ENCODE assay signal across 8 cellular contexts in the genomic region with DNA sequence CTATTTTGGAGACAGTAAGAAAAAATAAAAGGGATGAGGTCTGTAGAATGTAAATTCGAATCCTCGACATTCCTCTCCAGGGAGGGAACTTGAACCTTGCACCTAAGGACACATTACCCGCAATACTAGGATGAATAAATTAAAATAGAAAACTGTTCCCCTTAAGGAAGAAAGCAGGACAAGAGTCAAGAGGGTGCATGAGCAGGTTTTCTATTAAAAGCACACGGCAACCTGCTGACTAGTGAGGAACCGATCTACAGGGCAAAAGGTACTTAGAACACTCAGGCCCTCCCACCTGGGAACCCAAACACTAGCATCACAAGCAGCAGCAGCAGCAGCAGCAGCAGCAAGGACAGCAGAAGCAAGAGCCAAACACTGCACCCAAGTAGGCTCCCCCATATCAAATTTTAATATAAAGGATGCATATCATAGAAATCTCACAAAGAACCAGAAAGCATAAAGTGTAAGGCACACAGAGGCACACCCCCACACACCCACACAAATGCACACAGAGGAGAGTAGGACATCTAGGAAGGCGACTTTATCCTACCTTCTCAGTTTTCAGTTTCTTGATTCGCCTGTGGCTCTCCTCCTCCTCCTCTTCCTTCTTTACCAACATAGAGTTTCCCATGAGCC. TPM values are rescaled to one million over a fixed set of nuclear protein-coding genes. Genes with fewer than 3 reads are reported as not detected.
DNase-seq lines count a peak whose midpoint lies in the region; ATAC-seq and TF ChIP-seq lines count a peak whose summit lies in the region.

No MANE protein-coding gene starts in this region.

- H3K27me3 ChIP-seq in BE2C: no peaks in the 10 kb centered on the region
- no peaks in the 10 kb centered on the region for H3K27me3 ChIP-seq in IMR-90 (ENCODE audit: control insufficient read depth, insufficient read depth, low read length)
- H3K27me3 ChIP-seq in colonic mucosa: no peaks in the 10 kb centered on the region
- peaks cover 51% of the 10 kb centered on the region for H3K27me3 ChIP-seq in mononuclear cell (ENCODE audit: insufficient read depth, low read length)
- H3K27me3 ChIP-seq in MM.1S (replicated peaks; ENCODE audit: insufficient read depth, low read length): no peaks in the 10 kb centered on the region

- in situ Hi-C loops in IMR-90 (cut with MboI; ENCODE audit: low sequenced_read_pairs): loop anchor here (10.0 kb wide), 3 partner anchors 289 to 741 kb away; no protein-coding TSS in a partner anchor

- H3K9me1 ChIP-seq in IMR-90 (ENCODE audit: insufficient read depth, low read length): no peaks in the 10 kb centered on the region

- no peak for TF ChIP-seq POLR2A in IMR-90 (IDR thresholded peaks at IDR 0.05; ENCODE audit: low read depth, low read length)

- peak overlapping the region; percentile 90 for H2BK120ac ChIP-seq in IMR-90 (ENCODE audit: low read depth, low read length)

- intact Hi-C loops in IMR-90 (cut with micrococcal nuclease): loop anchor here (2.0 to 10.0 kb wide), 7 partner anchors 91 to 806 kb away; no protein-coding TSS in a partner anchor
- intact Hi-C loops in colonic mucosa (cut with DNase I): loop anchor here (5.0 kb wide), 1 partner anchor 81 kb away; no protein-coding TSS in a partner anchor

- 0 out of 2 replicates have a peak, but pooled peaks cover 10% of the 10 kb centered on the region for H3F3A ChIP-seq in MM.1S (ENCODE audit: insufficient read depth, low read length)

- peak overlapping the region; percentile 67; the same call in 1 of the 2 replicates for H2AK5ac ChIP-seq in IMR-90 (ENCODE audit: low read depth, low read length)

- WGBS in IMR-90 (ENCODE audit: extremely low coverage in 2 of 2, insufficient read length in 1 of 2), 2 experiments: no CpG with 5 or more reads among the region's 7 CpGs

- H3K4me2 ChIP-seq in IMR-90 (ENCODE audit: low read depth, low read length) (peak overlapping the region; percentile 79), MM.1S (ENCODE audit: low read depth, low read length) (no peak overlapping the region)

- H3K79me1 ChIP-seq in IMR-90 (ENCODE audit: low read depth in 1 of 2, low read length in 2 of 2): peaks cover 13 to 44% of the 10 kb centered on the region in 2 experiments; a peak in 3 of 4 replicates

- peaks cover 8% of the 10 kb centered on the region for H3K4me1 ChIP-seq in BE2C
- H3K4me1 ChIP-seq in IMR-90 (ENCODE audit: control insufficient read depth, insufficient read depth, low read length): peaks cover 3% of the 10 kb centered on the region
- H3K4me1 ChIP-seq in colonic mucosa: no peaks in the 10 kb centered on the region
- H3K4me1 ChIP-seq in mononuclear cell (ENCODE audit: insufficient read depth, low read length): peaks cover 45% of the 10 kb centered on the region
- H3K4me1 ChIP-seq in MM.1S (ENCODE audit: low read length): no peaks in the 10 kb centered on the region

- H4K20me1 ChIP-seq in IMR-90 (ENCODE audit: insufficient read depth, low read length): peaks cover 6% of the 10 kb centered on the region; the same call in 1 of the 2 replicates
- no peaks in the 10 kb centered on the region for H4K20me1 ChIP-seq in MM.1S (ENCODE audit: insufficient read depth, low read length)

- dilution Hi-C loops in IMR-90 (cut with HindIII; ENCODE audit: low sequenced_read_pairs, unreplicated experiment): no loop called here

- peak overlapping the region; percentile 16; the same call in 2 of the 3 replicates for H2BK15ac ChIP-seq in IMR-90 (ENCODE audit: low read depth, low read length)

- no peak for DNase-seq in BE2C
- DNase-seq in IMR-90: no peak
- DNase-seq in colonic mucosa: peak; percentile 56
- DNase-seq in 8988T: no peak
- DNase-seq in MM.1S: no peak

- peak overlapping the region; percentile 80 for H2AK9ac ChIP-seq in IMR-90 (replicated peaks; ENCODE audit: low read depth, low read length, poor library complexity)

- no peaks in the 10 kb centered on the region for H3K9me3 ChIP-seq in BE2C
- no peaks in the 10 kb centered on the region for H3K9me3 ChIP-seq in IMR-90 (ENCODE audit: control insufficient read depth, insufficient read depth, low read length)
- H3K9me3 ChIP-seq in colonic mucosa: no peaks in the 10 kb centered on the region
- no peaks in the 10 kb centered on the region for H3K9me3 ChIP-seq in mononuclear cell (ENCODE audit: low read depth, low read length)
- no peaks in the 10 kb centered on the region for H3K9me3 ChIP-seq in MM.1S (replicated peaks; ENCODE audit: insufficient read depth, low read length)

- H3K4ac ChIP-seq in IMR-90 (ENCODE audit: low read depth, low read length): peak overlapping the region; percentile 83

- H3K27ac ChIP-seq in IMR-90 (ENCODE audit: insufficient read depth, low read length) (peak overlapping the region; percentile 81), colonic mucosa (peak overlapping the region; percentile 94), MM.1S (ENCODE audit: low read length) (no peak overlapping the region)

- POLR2A ChIA-PET in IMR-90 (lab: Charles Lee; ENCODE audit: unreplicated experiment): interaction anchor here (0.6 kb wide), 1 partner anchor 85 kb away, joined by 3 read pairs; no protein-coding TSS in a partner anchor

- H3K23ac ChIP-seq in IMR-90 (ENCODE audit: low read depth, low read length): peak overlapping the region; percentile 93

- H4K91ac ChIP-seq in IMR-90 (ENCODE audit: insufficient read depth, low read depth, low read length): peak overlapping the region; percentile 80

- H3K56ac ChIP-seq in IMR-90 (ENCODE audit: extremely low read depth, insufficient read depth, low read length): peak overlapping the region; percentile 97

- peak overlapping the region; percentile 95 for H3K9ac ChIP-seq in IMR-90 (ENCODE audit: low read depth, low read length)
- H3K9ac ChIP-seq in colonic mucosa (ENCODE audit: low read depth in 2 of 2, low read length in 2 of 2): peak overlapping the region; percentile 89 to 95
- no peak overlapping the region for H3K9ac ChIP-seq in MM.1S (ENCODE audit: low read length)

- H4K5ac ChIP-seq in IMR-90 (ENCODE audit: low read depth, low read length): peak overlapping the region; percentile 65

- no peak for ATAC-seq in IMR-90 (ENCODE audit: low read depth)
- ATAC-seq in HG03342 (IDR thresholded peaks at IDR 0.05; ENCODE audit: unreplicated experiment): no peak
- no peak for ATAC-seq in HG02571 (IDR thresholded peaks at IDR 0.05; ENCODE audit: unreplicated experiment)

- H3K14ac ChIP-seq in IMR-90 (replicated peaks; ENCODE audit: low read depth, low read length): peak overlapping the region; percentile 83

- peak overlapping the region; percentile 26 to 82 for H4K8ac ChIP-seq in IMR-90 (ENCODE audit: low read depth in 2 of 2, low read length in 2 of 2)

- peak overlapping the region; percentile 84 for H2AFZ ChIP-seq in IMR-90 (replicated peaks; ENCODE audit: low read length, poor library complexity)
- no peak overlapping the region for H2AFZ ChIP-seq in MM.1S (ENCODE audit: low read length)

- peak overlapping the region; percentile 87 for H2BK20ac ChIP-seq in IMR-90 (ENCODE audit: low read depth, low read length)

- no peaks in the 10 kb centered on the region for H3K36me3 ChIP-seq in BE2C
- peaks cover 2% of the 10 kb centered on the region; the same call in 1 of the 2 replicates for H3K36me3 ChIP-seq in IMR-90 (ENCODE audit: control insufficient read depth, insufficient read depth, low read length)
- no peaks in the 10 kb centered on the region for H3K36me3 ChIP-seq in colonic mucosa
- no peaks in the 10 kb centered on the region for H3K36me3 ChIP-seq in MM.1S (replicated peaks; ENCODE audit: insufficient read depth, low read length)

- no peaks in the 10 kb centered on the region for H3K79me2 ChIP-seq in MM.1S (ENCODE audit: low read length)

- CTCF ChIA-PET in IMR-90 (lab: Yijun Ruan, JAX): no interaction called here

- no peaks in the 10 kb centered on the region for H3K9me2 ChIP-seq in MM.1S (replicated peaks; ENCODE audit: insufficient read depth, low read length)

- H3K4me3 ChIP-seq in BE2C (ENCODE audit: low read depth, low read length) (peak overlapping the region; percentile 78), IMR-90 (ENCODE audit: insufficient read depth, low read depth, low read length) (peak overlapping the region; percentile 67), colonic mucosa (peak overlapping the region; percentile 52), mononuclear cell (ENCODE audit: low read length) (peak overlapping the region; percentile 16), MM.1S (ENCODE audit: low read length) (no peak overlapping the region)

- peak overlapping the region; percentile 96 for H2BK5ac ChIP-seq in IMR-90 (ENCODE audit: low read depth, low read length, poor library complexity, severe bottlenecking)

- no peak for TF ChIP-seq RAD21 in IMR-90 (IDR thresholded peaks at IDR 0.05; ENCODE audit: low read length)

- BruUV-seq in IMR-90 (replicated peaks; lab: Mats Ljungman, UMichigan): no TSS peak

- TF ChIP-seq CTCF in BE2C (IDR thresholded peaks at IDR 0.05; ENCODE audit: low read depth, low read length) (no peak), IMR-90 (conservative IDR thresholded peaks at IDR 0.05; ENCODE audit: low read depth, low read length) (no peak), colonic mucosa (IDR thresholded peaks at IDR 0.05) (no peak), MM.1S (IDR thresholded peaks at IDR 0.05; ENCODE audit: low read length) (no peak)

- H3K18ac ChIP-seq in IMR-90 (ENCODE audit: low read depth, low read length): peak overlapping the region; percentile 63

TF ChIP-seq in IMR-90, 13 proteins besides CTCF, POLR2A, EP300 and RAD21 (continues in another document):
- TF ChIP-seq CHD1 (IDR thresholded peaks at IDR 0.05; ENCODE audit: low read depth, low read length) (no peak), SMC3 (IDR thresholded peaks at IDR 0.05; ENCODE audit: low read depth, low read length) (no peak), CEBPB (IDR thresholded peaks at IDR 0.05; ENCODE audit: low read depth, low read length) (no peak), MAZ (IDR thresholded peaks at IDR 0.05; ENCODE audit: borderline replicate concordance, low read depth, low read length) (no peak), NFE2L2 (IDR thresholded peaks at IDR 0.05; ENCODE audit: low read depth, low read length) (no peak), BHLHE40 (IDR thresholded peaks at IDR 0.05; ENCODE audit: low read depth, low read length) (no peak)
- TF ChIP-seq, protein P1, sequence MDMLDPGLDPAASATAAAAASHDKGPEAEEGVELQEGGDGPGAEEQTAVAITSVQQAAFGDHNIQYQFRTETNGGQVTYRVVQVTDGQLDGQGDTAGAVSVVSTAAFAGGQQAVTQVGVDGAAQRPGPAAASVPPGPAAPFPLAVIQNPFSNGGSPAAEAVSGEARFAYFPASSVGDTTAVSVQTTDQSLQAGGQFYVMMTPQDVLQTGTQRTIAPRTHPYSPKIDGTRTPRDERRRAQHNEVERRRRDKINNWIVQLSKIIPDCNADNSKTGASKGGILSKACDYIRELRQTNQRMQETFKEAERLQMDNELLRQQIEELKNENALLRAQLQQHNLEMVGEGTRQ (IDR thresholded peaks at IDR 0.05; ENCODE audit: low read depth, low read length): no peak

RNA-seq across cellular contexts. Expression of a gene that starts 2.8 kb away (rescaled TPM):
- polyA plus RNA-seq in BE2C (2012; ENCODE audit: insufficient read depth, insufficient read length, low read depth): 70.5 TPM
- total RNA-seq in IMR-90 (2012; rRNA removed): 15.1 and 16.4 TPM in 2 replicates
- polyA plus RNA-seq in IMR-90 (2012; rRNA removed): 9.8 TPM in 2 replicates
- polyA plus RNA-seq in IMR-90 (2012; cell fraction: cytosol; rRNA removed): 2.7 and 5.9 TPM in 2 replicates
- 10.3 and 27.2 TPM in 2 replicates for polyA plus RNA-seq in IMR-90 (2012; cell fraction: nucleus; rRNA removed; ENCODE audit: low replicate concordance)
- 10 to 100 TPM; 14.6 to 20.0 TPM for total RNA-seq in colonic mucosa
- total RNA-seq in mononuclear cell: 0.84 TPM
